28 cellular contexts compared by ENCODE assay signal in genomic region chr2:85766214-85766613, GRCh38. TPM values are rescaled to one million over a fixed set of nuclear protein-coding genes. Genes with fewer than 3 reads are reported as not detected.
A peak's percentile ranks its signal among the peaks of the same experiment; 100 is the strongest.
DNase-seq lines count a peak whose midpoint lies in the region; TF ChIP-seq lines count a peak whose summit lies in the region.
"Had no signal": no experiment of that assay in that cellular context is flagged by ENCODE, and none has a peak within 500 bp of the region (broad histone marks: within the 10 kb centered on the region; RNA-seq: fewer than 3 reads in every experiment).

No MANE protein-coding gene starts in this region.

- H3K9me3 ChIP-seq in mesenchymal stem cell (ENCODE audit: control insufficient read depth, low read length) (no peaks in the 10 kb centered on the region), thyroid gland (no peaks in the 10 kb centered on the region)
- H3K9me3 ChIP-seq: gastroesophageal sphincter, psoas muscle had no signal

- WGBS in mesenchymal stem cell: 19% methylated on average over 4 of the region's 6 CpGs
- WGBS in thyroid gland, 2 donors: 74 to 78% methylated on average over 6 of the region's 6 CpGs

- no peak overlapping the region for H3K27ac ChIP-seq in mesenchymal stem cell (ENCODE audit: low read length, poor library complexity, severe bottlenecking)
- peak overlapping the region in 2 of 3 donors; percentile 96 to 99 for H3K27ac ChIP-seq in thyroid gland
- H3K27ac ChIP-seq: psoas muscle, VCaP had no signal

- peak overlapping the region; percentile 64 for H2AK5ac ChIP-seq in mesenchymal stem cell (ENCODE audit: low read length, severe bottlenecking)

- H3K18ac ChIP-seq in mesenchymal stem cell (ENCODE audit: low read depth in 1 of 2, low read length in 2 of 2): peak overlapping the region; percentile 55 to 92

- H2BK5ac ChIP-seq in mesenchymal stem cell (ENCODE audit: low read depth, low read length, poor library complexity, severe bottlenecking): no peak overlapping the region

- H3K36me3 Mint-ChIP-seq in activated naive CD4-positive, alpha-beta T cell treated with anti-CD3 and anti-CD28 coated beads, Interleukin-2, amount 10 ng/mL, durations not matched to agents 7 days and 5 days: no peaks in the 10 kb centered on the region
- H3K36me3 Mint-ChIP-seq: natural killer cell, type B pancreatic cell had no signal

- H2BK12ac ChIP-seq in mesenchymal stem cell (ENCODE audit: low read length in 2 of 2): peak overlapping the region; percentile 85 to 91

- H3K36me3 ChIP-seq in mesenchymal stem cell (ENCODE audit: control insufficient read depth in 1 of 2, insufficient read depth in 2 of 2, low read depth in 1 of 2, low read length in 2 of 2): peaks cover 0 to 19% of the 10 kb centered on the region in 2 experiments
- H3K36me3 ChIP-seq in thyroid gland: peaks cover 17 to 59% of the 10 kb centered on the region in 2 donors

- no peak overlapping the region for H3K9ac ChIP-seq in mesenchymal stem cell (ENCODE audit: low read length)

- H2BK120ac ChIP-seq in mesenchymal stem cell (ENCODE audit: low read depth, low read length): peak overlapping the region; percentile 55

- H4K8ac ChIP-seq in mesenchymal stem cell (ENCODE audit: low read length): peak overlapping the region; percentile 52

- TF ChIP-seq CTCF in thyroid gland (IDR thresholded peaks at IDR 0.05): no peak

- H2AFZ ChIP-seq in mesenchymal stem cell (ENCODE audit: low read depth, low read length): no peak overlapping the region

- no peak overlapping the region for H2BK15ac ChIP-seq in mesenchymal stem cell (ENCODE audit: low read depth, poor library complexity, severe bottlenecking)

- peak; percentile 20 for DNase-seq in NOMO-1 treated with DMSO at 0.1 percent for 48 hours (lab: John Stamatoyannopoulos, UW; ENCODE audit: unreplicated experiment)
- no peak for DNase-seq in NOMO-1 treated with dmso at 0.1 percent for 144 hours (lab: John Stamatoyannopoulos, UW; ENCODE audit: unreplicated experiment)
- DNase-seq in SKM-1 treated with dmso at 0.1 percent for 144 hours (lab: John Stamatoyannopoulos, UW; ENCODE audit: unreplicated experiment): peak; percentile 87
- DNase-seq in mesenchymal stem cell: peak; percentile 39
- no peak for DNase-seq in thyroid gland
- no peak for DNase-seq in activated naive CD4-positive, alpha-beta T cell (lab: John Stamatoyannopoulos, UW)
- no peak for DNase-seq in activated naive CD4-positive, alpha-beta T cell treated with anti-CD3 and anti-CD28 coated beads, Interleukin-2, amount 10 ng/mL, durations not matched to agents 7 days and 5 days
- DNase-seq in D341Med (ENCODE audit: low spot score): no peak
- DNase-seq: 8988T; activated gamma-delta T cell; AML-193; amygdala; DMS79 treated with DMSO at 0.1 percent for 48 hours; effector CD8-positive, alpha-beta T cell; HCEC 1CT; natural killer cell; NCI-H1105; NCI-H2081 treated with DMSO at 0.1 percent for 48 hours; NCI-H524 treated with DMSO at 0.1 percent for 48 hours; psoas muscle; SHP77; stimulated activated CD4-positive, alpha-beta T cell treated with anti-CD3 and anti-CD28 coated beads, Interleukin-4, amount 100 ng/mL, for 1 hour; stimulated activated naive CD8-positive, alpha-beta T cell treated with anti-CD3 and anti-CD28 coated beads, Interleukin-15, Interleukin-2, amounts not matched to agents 100 U/mL and 50 U/mL, for 24 hours had no signal

- no peaks in the 10 kb centered on the region for H3K79me1 ChIP-seq in mesenchymal stem cell (replicated peaks; ENCODE audit: low read length, poor library complexity, severe bottlenecking)

- no peak for TF ChIP-seq POLR2A in thyroid gland (IDR thresholded peaks at IDR 0.05)

- no peak overlapping the region for H3K27ac Mint-ChIP-seq in activated naive CD4-positive, alpha-beta T cell treated with anti-CD3 and anti-CD28 coated beads, Interleukin-2, amount 10 ng/mL, durations not matched to agents 7 days and 5 days
- H3K27ac Mint-ChIP-seq: natural killer cell had no signal

- H3K4me3 Mint-ChIP-seq in activated naive CD4-positive, alpha-beta T cell treated with anti-CD3 and anti-CD28 coated beads, Interleukin-2, amount 10 ng/mL, durations not matched to agents 7 days and 5 days: no peak overlapping the region
- H3K4me3 Mint-ChIP-seq: central memory CD8-positive, alpha-beta T cell; natural killer cell had no signal

- H3K4me1 ChIP-seq in mesenchymal stem cell (ENCODE audit: control insufficient read depth, insufficient read depth, low read depth, low read length): peaks cover 65% of the 10 kb centered on the region
- H3K4me1 ChIP-seq in thyroid gland: peaks cover 84 to 98% of the 10 kb centered on the region in 2 donors

- H3K27me3 ChIP-seq in mesenchymal stem cell (ENCODE audit: control insufficient read depth in 1 of 2, insufficient read depth in 1 of 2, low read length in 2 of 2): peaks cover 5 to 6% of the 10 kb centered on the region in 2 experiments
- no peaks in the 10 kb centered on the region for H3K27me3 ChIP-seq in thyroid gland
- H3K27me3 ChIP-seq: gastroesophageal sphincter had no signal

- no peaks in the 10 kb centered on the region for H3K9me3 Mint-ChIP-seq in activated naive CD4-positive, alpha-beta T cell treated with anti-CD3 and anti-CD28 coated beads, Interleukin-2, amount 10 ng/mL, durations not matched to agents 7 days and 5 days
- H3K9me3 Mint-ChIP-seq: central memory CD8-positive, alpha-beta T cell; natural killer cell; type B pancreatic cell had no signal

- no peak overlapping the region for H3K4me3 ChIP-seq in mesenchymal stem cell (ENCODE audit: insufficient read depth in 1 of 2, low read depth in 1 of 2, low read length in 2 of 2)
- no peak overlapping the region for H3K4me3 ChIP-seq in thyroid gland (replicated peaks in 1 of 3)
- H3K4me3 ChIP-seq: gastroesophageal sphincter, psoas muscle, smooth muscle cell had no signal

- H3K4me1 Mint-ChIP-seq in activated naive CD4-positive, alpha-beta T cell treated with anti-CD3 and anti-CD28 coated beads, Interleukin-2, amount 10 ng/mL, durations not matched to agents 7 days and 5 days: no peaks in the 10 kb centered on the region

- peak overlapping the region in 1 of 2 experiments; percentile 42 for H3K4ac ChIP-seq in mesenchymal stem cell (ENCODE audit: low read depth in 1 of 2, low read length in 2 of 2)

- no peak overlapping the region for H3K14ac ChIP-seq in mesenchymal stem cell (ENCODE audit: low read length in 2 of 2)

- intact Hi-C loops in thyroid gland (cut with DNase I): no loop called here

- CTCF ChIA-PET in activated naive CD4-positive, alpha-beta T cell treated with anti-CD3 and anti-CD28 coated beads, Interleukin-2, amount 10 ng/mL, durations not matched to agents 7 days and 5 days (lab: Charles Lee): no interaction called here

- no peak overlapping the region for H3K4me2 ChIP-seq in mesenchymal stem cell (ENCODE audit: low read length, poor library complexity, severe bottlenecking)

- peaks cover 84% of the 10 kb centered on the region for H3K27me3 Mint-ChIP-seq in activated naive CD4-positive, alpha-beta T cell treated with anti-CD3 and anti-CD28 coated beads, Interleukin-2, amount 10 ng/mL, durations not matched to agents 7 days and 5 days

- peak overlapping the region; percentile 57 for H4K91ac ChIP-seq in mesenchymal stem cell (ENCODE audit: low read length)

- no peak overlapping the region for H3K23ac ChIP-seq in mesenchymal stem cell (ENCODE audit: low read length in 2 of 2)

RNA-seq across cellular contexts. Expression of gene ATOH8, which starts 12.4 kb away (rescaled TPM):
- polyA plus RNA-seq in mesenchymal stem cell (2013, experiment 1 of 2): 5.8 TPM
- 6.0 TPM for polyA plus RNA-seq in mesenchymal stem cell (2013, experiment 2 of 2)
- total RNA-seq in thyroid gland: 100 to 1,000 TPM in 2 of 4 donors, 10 to 100 TPM in 2; 82.8 to 260 (median 167) TPM

Comparison
In these comparisons a context has a peak if more than half of its experiments do, and no peak if none do; other contexts are left out.
1. DNase-seq: peak in NOMO-1 treated with DMSO at 0.1 percent for 48 hours (single experiment), SKM-1 treated with dmso at 0.1 percent for 144 hours (single experiment) and mesenchymal stem cell (single experiment); none in NOMO-1 treated with dmso at 0.1 percent for 144 hours (single experiment), thyroid gland (0 of 2), activated naive CD4-positive, alpha-beta T cell (0 of 4), activated naive CD4-positive, alpha-beta T cell treated with anti-CD3 and anti-CD28 coated beads, Interleukin-2, amount 10 ng/mL, durations not matched to agents 7 days and 5 days (single experiment) and D341Med (single experiment).